In genomic region chr2:153536105-153536504, GRCh38 we compare ENCODE assay signal across 30 cellular contexts. TPM values are rescaled to one million over a fixed set of nuclear protein-coding genes. Genes with fewer than 3 reads are reported as not detected.
"Had no signal": no experiment of that assay in that cellular context is flagged by ENCODE, and none has a peak within 500 bp of the region (broad histone marks: within the 10 kb centered on the region; RNA-seq: fewer than 3 reads in every experiment).

No MANE protein-coding gene starts in this region.

- H3K27ac Mint-ChIP-seq: activated naive CD8-positive, alpha-beta T cell; naive thymus-derived CD8-positive, alpha-beta T cell; neural progenitor cell had no signal

- H3K36me3 Mint-ChIP-seq: activated naive CD8-positive, alpha-beta T cell; naive thymus-derived CD8-positive, alpha-beta T cell; neural progenitor cell had no signal

- H3K4me1 Mint-ChIP-seq: naive thymus-derived CD8-positive, alpha-beta T cell had no signal

- ATAC-seq: activated CD4-positive, CD25-positive, alpha-beta regulatory T cell treated with anti-CD3 and anti-CD28 coated beads, Interleukin-2, amount 50 U/mL, for 24 hours; body of pancreas; heart left ventricle; naive thymus-derived CD8-positive, alpha-beta T cell; right cardiac atrium; upper lobe of right lung had no signal

- H3K27ac ChIP-seq: body of pancreas, coronary artery, dorsolateral prefrontal cortex, heart left ventricle, left ventricle myocardium inferior, neural progenitor cell, spleen, suprapubic skin, tibial artery, upper lobe of right lung, VCaP had no signal

- H3K36me3 ChIP-seq: heart left ventricle, left ventricle myocardium inferior, neural progenitor cell, spleen, suprapubic skin, tibial artery, upper lobe of right lung had no signal

- H3K9me3 ChIP-seq: suprapubic skin, tibial artery, upper lobe of right lung had no signal

- H3K27me3 ChIP-seq: body of pancreas, dorsolateral prefrontal cortex, heart left ventricle, neural progenitor cell, spleen, suprapubic skin, tibial artery, upper lobe of right lung had no signal

- H3K4me3 ChIP-seq: body of pancreas, coronary artery, dorsolateral prefrontal cortex, heart left ventricle, left ventricle myocardium inferior, lung, neural progenitor cell, spleen, suprapubic skin, tibial artery, upper lobe of right lung had no signal

- H3K4me3 Mint-ChIP-seq: activated naive CD8-positive, alpha-beta T cell; naive thymus-derived CD8-positive, alpha-beta T cell; neural progenitor cell had no signal

- H3K4me2 ChIP-seq: neural progenitor cell had no signal

- H3K4me1 ChIP-seq: body of pancreas, heart left ventricle, left ventricle myocardium inferior, spleen, suprapubic skin, tibial artery, upper lobe of right lung had no signal

- DNase-seq: activated CD4-positive, alpha-beta T cell treated with anti-CD3 and anti-CD28 coated beads for 48 hours; activated CD4-positive, alpha-beta T cell treated with anti-CD3 and anti-CD28 coated beads, Interleukin-2, amount 50 U/mL, for 48 hours; activated CD8-positive, alpha-beta memory T cell treated with anti-CD3 and anti-CD28 coated beads for 24 hours; activated effector memory CD4-positive, alpha-beta T cell treated with Interleukin-2 at 50 U/mL for 16 hours; activated naive CD4-positive, alpha-beta T cell treated with Interleukin-2 at 50 U/mL for 16 hours; aorta; body of pancreas; dorsolateral prefrontal cortex; effector memory CD4-positive, alpha-beta T cell; foreskin fibroblast; heart left ventricle; kidney glomerular epithelial cell; left ventricle myocardium inferior; midbrain; naive thymus-derived CD8-positive, alpha-beta T cell; occipital lobe; right cardiac atrium; spleen; stimulated activated naive CD4-positive, alpha-beta T cell; tibial artery; upper lobe of right lung had no signal

- H3K9ac ChIP-seq: neural progenitor cell had no signal

- H2AFZ ChIP-seq: neural progenitor cell had no signal

RNA-seq across cellular contexts. Expression of gene RPRM, which starts 57.5 kb away (rescaled TPM):
- total RNA-seq: body of pancreas; cardiac septum; left ventricle myocardium inferior; naive thymus-derived CD8-positive, alpha-beta T cell; pulmonary artery endothelial cell had no signal
- polyA plus RNA-seq: aorta, heart left ventricle had no signal
